19 cellular contexts compared by ENCODE assay signal in the genomic region with DNA sequence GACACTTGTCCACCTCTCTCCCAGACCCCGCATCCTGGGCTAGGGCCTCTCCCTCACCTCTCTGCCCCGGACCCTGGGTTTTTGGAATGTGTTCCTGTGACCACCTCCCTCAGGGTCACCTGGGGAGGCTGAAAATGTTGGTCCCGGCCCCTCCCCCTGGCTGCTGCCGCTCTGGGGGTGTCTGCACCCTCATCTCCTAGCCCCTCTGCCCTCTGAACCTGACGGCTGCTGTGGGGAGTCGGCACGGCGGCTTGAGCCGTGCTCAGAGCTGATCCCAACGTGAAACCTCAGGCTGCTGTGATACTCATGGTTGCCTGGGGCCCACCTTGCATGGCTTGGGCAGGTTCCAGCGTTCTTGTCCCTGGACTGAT. TPM values are rescaled to one million over a fixed set of nuclear protein-coding genes. Genes with fewer than 3 reads are reported as not detected.
DNase-seq lines count a peak whose midpoint lies in the region; ATAC-seq and TF ChIP-seq lines count a peak whose summit lies in the region.
"Had no signal": no experiment of that assay in that cellular context is flagged by ENCODE, and none has a peak within 500 bp of the region (broad histone marks: within the 10 kb centered on the region; RNA-seq: fewer than 3 reads in every experiment).

No MANE protein-coding gene starts in this region.

- in situ Hi-C loops in GM23248 (cut with MboI): no loop called here

- no peaks in the 10 kb centered on the region for H3K9me3 Mint-ChIP-seq in activated CD4-positive, alpha-beta memory T cell treated with anti-CD3 and anti-CD28 coated beads for 36 hours
- H3K9me3 Mint-ChIP-seq in immature natural killer cell (no peaks in the 10 kb centered on the region), type B pancreatic cell (no peaks in the 10 kb centered on the region)

- peaks cover 17% of the 10 kb centered on the region; the same call in 1 of the 2 replicates for H3F3A ChIP-seq in GM23248 (ENCODE audit: insufficient read depth)

- no peaks in the 10 kb centered on the region for H3K9me2 ChIP-seq in GM23248 (ENCODE audit: insufficient read depth)

- H3K27me3 Mint-ChIP-seq in activated CD4-positive, alpha-beta memory T cell treated with anti-CD3 and anti-CD28 coated beads for 36 hours: no peaks in the 10 kb centered on the region
- H3K27me3 Mint-ChIP-seq in immature natural killer cell (ENCODE audit: low read depth in 3 of 3) (peaks cover 10 to 21% (median 10%) of the 10 kb centered on the region in 3 donors), type B pancreatic cell (no peaks in the 10 kb centered on the region)
- H3K27me3 Mint-ChIP-seq: activated naive CD8-positive, alpha-beta T cell had no signal

- H2AFZ ChIP-seq in GM23248: no peak overlapping the region

- intact Hi-C loops in cardiac septum (cut with DNase I) (no loop called here), left cardiac atrium (cut with DNase I) (no loop called here)
- intact Hi-C loops in activated CD4-positive, alpha-beta memory T cell treated with anti-CD3 and anti-CD28 coated beads for 36 hours (cut with micrococcal nuclease): no loop called here

- H3K9me3 ChIP-seq in GM23248 (ENCODE audit: low read depth): no peaks in the 10 kb centered on the region
- H3K9me3 ChIP-seq: breast epithelium, heart right ventricle, mucosa of descending colon, ovary had no signal

- H3K4me3 Mint-ChIP-seq in activated CD4-positive, alpha-beta memory T cell treated with anti-CD3 and anti-CD28 coated beads for 36 hours: no peak overlapping the region
- H3K4me3 Mint-ChIP-seq in immature natural killer cell (no peak overlapping the region), type B pancreatic cell (no peak overlapping the region)
- H3K4me3 Mint-ChIP-seq: activated naive CD8-positive, alpha-beta T cell had no signal

- POLR2A ChIA-PET in activated CD4-positive, alpha-beta memory T cell treated with anti-CD3 and anti-CD28 coated beads for 36 hours (lab: Charles Lee): no interaction called here

- H3K36me3 Mint-ChIP-seq in activated CD4-positive, alpha-beta memory T cell treated with anti-CD3 and anti-CD28 coated beads for 36 hours: peaks cover 29% of the 10 kb centered on the region
- H3K36me3 Mint-ChIP-seq in immature natural killer cell: peaks cover 13 to 22% (median 17%) of the 10 kb centered on the region in 3 donors
- peaks cover 9% of the 10 kb centered on the region for H3K36me3 Mint-ChIP-seq in type B pancreatic cell

- H3K27ac Mint-ChIP-seq in activated CD4-positive, alpha-beta memory T cell treated with anti-CD3 and anti-CD28 coated beads for 36 hours: no peak overlapping the region
- peak overlapping the region; percentile 81 to 91 (median 86) for H3K27ac Mint-ChIP-seq in immature natural killer cell
- H3K27ac Mint-ChIP-seq in type B pancreatic cell: peak overlapping the region; percentile 43
- H3K27ac Mint-ChIP-seq: activated naive CD8-positive, alpha-beta T cell had no signal

- peaks cover 2% of the 10 kb centered on the region for H3K36me3 ChIP-seq in GM23248 (ENCODE audit: low read depth)
- H3K36me3 ChIP-seq: breast epithelium, ovary had no signal

- no peaks in the 10 kb centered on the region for H3K79me2 ChIP-seq in GM23248 (ENCODE audit: insufficient read depth)

- DNase-seq in cardiac septum (ENCODE audit: low spot score) (peak; percentile 59), left cardiac atrium (no peak), immature natural killer cell (no peak), type B pancreatic cell (ENCODE audit: extremely low spot score, unreplicated experiment) (no peak), GM23248 (no peak), AG20443 (ENCODE audit: low spot score) (no peak), AG08395 (ENCODE audit: low spot score) (no peak)
- DNase-seq in activated CD4-positive, alpha-beta memory T cell treated with anti-CD3 and anti-CD28 coated beads for 36 hours: peak; percentile 5
- DNase-seq: activated CD4-positive, alpha-beta T cell treated with anti-CD3 and anti-CD28 coated beads, Interleukin-2, amount 50 U/mL, for 1 hour; DMS79; heart right ventricle; kidney glomerular epithelial cell; NCI-H446 treated with DMSO at 0.1 percent for 48 hours; SIG-M5; stimulated activated CD4-positive, alpha-beta T cell treated with anti-CD3 and anti-CD28 coated beads, Interleukin-2, amount 100 ng/mL, for 48 hours had no signal

- no peak overlapping the region for H3K9ac ChIP-seq in GM23248

- no peak for TF ChIP-seq CTCF in type B pancreatic cell (conservative IDR thresholded peaks at IDR 0.05)

- CTCF ChIA-PET in activated CD4-positive, alpha-beta memory T cell treated with anti-CD3 and anti-CD28 coated beads for 36 hours (lab: Charles Lee): interaction anchor here (0.6 to 1.8 kb wide), 3 partner anchors 18 to 284 kb away, joined by 3 to 5 read pairs (median 4); a partner anchor contains a TSS

- H3K27me3 ChIP-seq in GM23248 (replicated peaks; ENCODE audit: insufficient read depth): no peaks in the 10 kb centered on the region
- H3K27me3 ChIP-seq: breast epithelium, heart right ventricle, ovary had no signal

- ATAC-seq in left cardiac atrium: no peak
- ATAC-seq: mucosa of descending colon had no signal

- 85 to 86% methylated on average over 11 of the region's 11 CpGs for WGBS in GM23248 (ENCODE audit: low coverage in 1 of 2, low lambda C conversion rate in 2 of 2, missing lambda C conversion rate in 2 of 2), 2 experiments

- peaks cover 21% of the 10 kb centered on the region for H3K4me1 ChIP-seq in GM23248 (ENCODE audit: insufficient read depth)
- H3K4me1 ChIP-seq: breast epithelium had no signal

- H3K4me2 ChIP-seq in GM23248 (ENCODE audit: unreplicated experiment): no peak overlapping the region

- H3K27ac ChIP-seq in GM23248: no peak overlapping the region
- H3K27ac ChIP-seq: breast epithelium, heart right ventricle had no signal

- peaks cover 13% of the 10 kb centered on the region for H3K4me1 Mint-ChIP-seq in activated CD4-positive, alpha-beta memory T cell treated with anti-CD3 and anti-CD28 coated beads for 36 hours (ENCODE audit: low read depth)
- H3K4me1 Mint-ChIP-seq in immature natural killer cell: peaks cover 38 to 44% of the 10 kb centered on the region in 2 donors
- H3K4me1 Mint-ChIP-seq in type B pancreatic cell (ENCODE audit: unreplicated experiment): peaks cover 15% of the 10 kb centered on the region

- H3K4me3 ChIP-seq in GM23248: no peak overlapping the region
- H3K4me3 ChIP-seq: breast epithelium, heart right ventricle, mucosa of descending colon, ovary had no signal

- H4K20me1 ChIP-seq in GM23248 (ENCODE audit: insufficient read depth): no peaks in the 10 kb centered on the region

RNA-seq across cellular contexts. Expression of a gene that starts 42.8 kb away (rescaled TPM):
- total RNA-seq in cardiac septum: 6.2 TPM
- total RNA-seq in left cardiac atrium: 10 to 100 TPM; 14.3 to 23.7 TPM
- 100 to 1,000 TPM in 1 of 2 experiments, 10 to 100 TPM in 1; 100.0 to 107 TPM for total RNA-seq in activated CD4-positive, alpha-beta memory T cell treated with anti-CD3 and anti-CD28 coated beads for 36 hours
- polyA plus RNA-seq in immature natural killer cell: 100 to 1,000 TPM in 2 of 3 donors, 10 to 100 TPM in 1; 97.6 to 209 (median 108) TPM
- total RNA-seq in type B pancreatic cell (ENCODE audit: low replicate concordance): 16.8 and 32.8 TPM in 2 replicates
- total RNA-seq in GM23248 (2014; rRNA removed; shearing (Covaris generic)): 87.4 and 90.5 TPM in 2 replicates
- 31.9 and 32.7 TPM in 2 replicates for polyA plus RNA-seq in GM23248 (2016; fragmentation: Nextera tagmentation; extraction: Ambion mirVana)

RNA-seq across cellular contexts. Expression of a gene that starts 59.6 kb away (rescaled TPM):
- total RNA-seq in cardiac septum (53.4 TPM), left cardiac atrium (10 to 100 TPM; 41.7 to 43.4 TPM), type B pancreatic cell (ENCODE audit: low replicate concordance) (88.6 and 98.2 TPM in 2 replicates)
- 100 to 1,000 TPM in 1 of 2 experiments, 10 to 100 TPM in 1; 87.9 to 103 TPM for total RNA-seq in activated CD4-positive, alpha-beta memory T cell treated with anti-CD3 and anti-CD28 coated beads for 36 hours
- polyA plus RNA-seq in immature natural killer cell (10 to 100 TPM; 15.7 to 42.7 (median 39.8) TPM), GM23248 (2016; fragmentation: Nextera tagmentation; extraction: Ambion mirVana) (20.3 and 31.1 TPM in 2 replicates)
- 34.5 and 35.8 TPM in 2 replicates for total RNA-seq in GM23248 (2014; rRNA removed; shearing (Covaris generic))

Comparison
In these comparisons a context has a peak if more than half of its experiments do, and no peak if none do; other contexts are left out.
1. DNase-seq: peak in cardiac septum (single experiment) and activated CD4-positive, alpha-beta memory T cell treated with anti-CD3 and anti-CD28 coated beads for 36 hours (single experiment); none in left cardiac atrium (single experiment), immature natural killer cell (0 of 3), type B pancreatic cell (single experiment), GM23248 (single experiment), AG20443 (single experiment) and AG08395 (single experiment).